Comparison of ENCODE assay signal across 10 cellular contexts in genomic region chr7:98831641-98832221, GRCh38. TPM values are rescaled to one million over a fixed set of nuclear protein-coding genes. Genes with fewer than 3 reads are reported as not detected.
A peak's percentile ranks its signal among the peaks of the same experiment; 100 is the strongest.
DNase-seq lines count a peak whose midpoint lies in the region; ATAC-seq, FAIRE-seq and TF ChIP-seq lines count a peak whose summit lies in the region.
"Had no signal": no experiment of that assay in that cellular context is flagged by ENCODE, and none has a peak within 500 bp of the region (broad histone marks: within the 10 kb centered on the region; RNA-seq: fewer than 3 reads in every experiment).

No MANE protein-coding gene starts in this region.

- H3K4me1 Mint-ChIP-seq in activated CD4-positive, alpha-beta memory T cell treated with anti-CD3 and anti-CD28 coated beads for 36 hours (ENCODE audit: low read depth): no peaks in the 10 kb centered on the region
- peaks cover 7% of the 10 kb centered on the region for H3K4me1 Mint-ChIP-seq in glutamatergic neuron (ENCODE audit: low read depth, unreplicated experiment)
- no peaks in the 10 kb centered on the region for H3K4me1 Mint-ChIP-seq in stimulated activated naive CD8-positive, alpha-beta T cell treated with anti-CD3 and anti-CD28 coated beads, Interleukin-15, amount 100 ng/mL, for 72 hours

- peak; percentile 83 for TF ChIP-seq CTCF in 22Rv1 (IDR thresholded peaks at IDR 0.05)
- peak; percentile 57 for TF ChIP-seq CTCF in HEK293 (tag by site-specific recombination; IDR thresholded peaks at IDR 0.05)
- TF ChIP-seq CTCF in glutamatergic neuron (IDR thresholded peaks at IDR 0.05; ENCODE audit: partially characterized antibody, unreplicated experiment): peak; percentile 86

- peak; percentile 65 for DNase-seq in activated CD4-positive, alpha-beta memory T cell treated with anti-CD3 and anti-CD28 coated beads for 36 hours
- DNase-seq in glutamatergic neuron (peak; percentile 50), H54 (ENCODE audit: insufficient read length, low spot score) (no peak), DMS79 treated with DMSO at 0.1 percent for 48 hours (lab: John Stamatoyannopoulos, UW) (no peak)
- peak; percentile 14 to 34 for DNase-seq in stimulated activated naive CD8-positive, alpha-beta T cell treated with anti-CD3 and anti-CD28 coated beads, Interleukin-15, amount 100 ng/mL, for 72 hours

- POLR2A ChIA-PET in HEK293 (lab: Yijun Ruan, JAX): no interaction called here
- POLR2A ChIA-PET in activated CD4-positive, alpha-beta memory T cell treated with anti-CD3 and anti-CD28 coated beads for 36 hours (lab: Charles Lee): no interaction called here

- no peaks in the 10 kb centered on the region for H3K36me3 ChIP-seq in HEK293 (ENCODE audit: control insufficient read depth in 2 of 2, insufficient read depth in 1 of 2, low read length in 2 of 2)

- H3K27me3 Mint-ChIP-seq in activated CD4-positive, alpha-beta memory T cell treated with anti-CD3 and anti-CD28 coated beads for 36 hours: peaks cover 5% of the 10 kb centered on the region
- peaks cover 9% of the 10 kb centered on the region for H3K27me3 Mint-ChIP-seq in glutamatergic neuron (ENCODE audit: unreplicated experiment)
- peaks cover 32% of the 10 kb centered on the region for H3K27me3 Mint-ChIP-seq in stimulated activated naive CD8-positive, alpha-beta T cell treated with anti-CD3 and anti-CD28 coated beads, Interleukin-15, amount 100 ng/mL, for 72 hours
- H3K27me3 Mint-ChIP-seq: brain had no signal

- H3K4me1 ChIP-seq in HEK293 (ENCODE audit: control insufficient read depth, insufficient read depth, low read length): no peaks in the 10 kb centered on the region

- no peaks in the 10 kb centered on the region for H3K9me3 ChIP-seq in HEK293 (ENCODE audit: control insufficient read depth, insufficient read depth, low read depth, low read length)

- H3K9me3 Mint-ChIP-seq in activated CD4-positive, alpha-beta memory T cell treated with anti-CD3 and anti-CD28 coated beads for 36 hours: no peaks in the 10 kb centered on the region
- peaks cover 12% of the 10 kb centered on the region for H3K9me3 Mint-ChIP-seq in glutamatergic neuron (ENCODE audit: unreplicated experiment)
- no peaks in the 10 kb centered on the region for H3K9me3 Mint-ChIP-seq in stimulated activated naive CD8-positive, alpha-beta T cell treated with anti-CD3 and anti-CD28 coated beads, Interleukin-15, amount 100 ng/mL, for 72 hours

- H3K27ac ChIP-seq in 22Rv1: no peak overlapping the region
- H3K27ac ChIP-seq in HEK293 (ENCODE audit: extremely low read depth, low read depth, low read length): no peak overlapping the region

- no peak overlapping the region for H3K4me3 ChIP-seq in HEK293 (ENCODE audit: low read depth, low read length)

- FAIRE-seq in H54 (lab: Jason Lieb, UNC): no peak
- FAIRE-seq: GM18507 had no signal

- no peak overlapping the region for H3K27ac Mint-ChIP-seq in activated CD4-positive, alpha-beta memory T cell treated with anti-CD3 and anti-CD28 coated beads for 36 hours
- H3K27ac Mint-ChIP-seq in glutamatergic neuron (ENCODE audit: unreplicated experiment): no peak overlapping the region
- H3K27ac Mint-ChIP-seq in stimulated activated naive CD8-positive, alpha-beta T cell treated with anti-CD3 and anti-CD28 coated beads, Interleukin-15, amount 100 ng/mL, for 72 hours: no peak overlapping the region
- H3K27ac Mint-ChIP-seq: brain had no signal

- CTCF ChIA-PET in HEK293 (lab: Yijun Ruan, JAX): interaction anchor here (0.5 to 4.9 kb wide), 34 partner anchors 9 to 806 kb away, joined by 3 to 57 read pairs (median 4); partner anchors contain the start of gene TRRAP
- CTCF ChIA-PET in activated CD4-positive, alpha-beta memory T cell treated with anti-CD3 and anti-CD28 coated beads for 36 hours (lab: Charles Lee): interaction anchor here (0.6 to 5.6 kb wide), 16 partner anchors 10 to 693 kb away, joined by 3 to 67 read pairs (median 3); partner anchors contain the start of gene TRRAP

- peak; percentile 43 for ATAC-seq in stimulated activated naive CD8-positive, alpha-beta T cell treated with anti-CD3 and anti-CD28 coated beads, Interleukin-15, amount 100 ng/mL, for 72 hours
- no peak for ATAC-seq in GM19324 (IDR thresholded peaks at IDR 0.05; ENCODE audit: low FRiP score, unreplicated experiment)

- H3K4me3 Mint-ChIP-seq in activated CD4-positive, alpha-beta memory T cell treated with anti-CD3 and anti-CD28 coated beads for 36 hours: no peak overlapping the region
- H3K4me3 Mint-ChIP-seq in glutamatergic neuron (ENCODE audit: unreplicated experiment): no peak overlapping the region
- H3K4me3 Mint-ChIP-seq in stimulated activated naive CD8-positive, alpha-beta T cell treated with anti-CD3 and anti-CD28 coated beads, Interleukin-15, amount 100 ng/mL, for 72 hours: no peak overlapping the region
- H3K4me3 Mint-ChIP-seq: brain had no signal

- no peak for TF ChIP-seq POLR2A in H54 (IDR thresholded peaks at IDR 0.05; ENCODE audit: low read depth, low read length)

- intact Hi-C loops in activated CD4-positive, alpha-beta memory T cell treated with anti-CD3 and anti-CD28 coated beads for 36 hours (cut with micrococcal nuclease): loop anchor here (1.0 to 10.0 kb wide), 2 partner anchors 41 to 87 kb away; no protein-coding TSS in a partner anchor

- H3K36me3 Mint-ChIP-seq in activated CD4-positive, alpha-beta memory T cell treated with anti-CD3 and anti-CD28 coated beads for 36 hours: no peaks in the 10 kb centered on the region
- no peaks in the 10 kb centered on the region for H3K36me3 Mint-ChIP-seq in glutamatergic neuron (ENCODE audit: unreplicated experiment)
- H3K36me3 Mint-ChIP-seq: brain had no signal

TF ChIP-seq in HEK293, 187 proteins besides CTCF, POLR2A, EP300 and RAD21:
- TF ChIP-seq HOXC10 (CRISPR knock-in tag; IDR thresholded peaks at IDR 0.05) (no peak), ZNF677 (tag by site-specific recombination; IDR thresholded peaks at IDR 0.05) (no peak), ZNF19 (tag by site-specific recombination; IDR thresholded peaks at IDR 0.05; ENCODE audit: low read depth) (no peak), ZNF580 (tag by site-specific recombination; IDR thresholded peaks at IDR 0.05) (peak; percentile 48; the same call in 1 of the 2 replicates), ZNF701 (tag by site-specific recombination; IDR thresholded peaks at IDR 0.05) (no peak), ZNF2 (tag by site-specific recombination; IDR thresholded peaks at IDR 0.05) (peak; percentile 30; the same call in 1 of the 2 replicates)

RNA-seq across cellular contexts. Expression of gene TMEM130, which starts 38.1 kb away (rescaled TPM):
- total RNA-seq in activated CD4-positive, alpha-beta memory T cell treated with anti-CD3 and anti-CD28 coated beads for 36 hours: not detected
- total RNA-seq in glutamatergic neuron (ENCODE audit: unreplicated experiment): 7.8 TPM

RNA-seq across cellular contexts. Expression of gene TRRAP, which starts 46.6 kb away (rescaled TPM):
- 10 to 100 TPM; 44.3 to 48.7 TPM for total RNA-seq in activated CD4-positive, alpha-beta memory T cell treated with anti-CD3 and anti-CD28 coated beads for 36 hours
- total RNA-seq in glutamatergic neuron (ENCODE audit: unreplicated experiment): 68.7 TPM

Comparison
In these comparisons a context has a peak if more than half of its experiments do, and no peak if none do; other contexts are left out.
1. DNase-seq: peak in activated CD4-positive, alpha-beta memory T cell treated with anti-CD3 and anti-CD28 coated beads for 36 hours (single experiment), glutamatergic neuron (single experiment) and stimulated activated naive CD8-positive, alpha-beta T cell treated with anti-CD3 and anti-CD28 coated beads, Interleukin-15, amount 100 ng/mL, for 72 hours (2 of 2); none in H54 (single experiment) and DMS79 treated with DMSO at 0.1 percent for 48 hours (single experiment).
2. Peak in every context shown above with its lines, with median percentiles within 50 percentile points of each other: CTCF ChIP-seq.